In genomic region chr1:70315782-70316181, GRCh38 we compare ENCODE assay signal across 3 cellular contexts.
TF ChIP-seq lines count a peak whose summit lies in the region.

No MANE protein-coding gene starts in this region.

TF ChIP-seq in GM23338, 12 proteins besides CTCF, POLR2A, EP300 and RAD21:
- TF ChIP-seq ZNF331 (CRISPR knock-in tag; IDR thresholded peaks at IDR 0.05; ENCODE audit: low read depth) = no peak
- TF ChIP-seq, protein P1, sequence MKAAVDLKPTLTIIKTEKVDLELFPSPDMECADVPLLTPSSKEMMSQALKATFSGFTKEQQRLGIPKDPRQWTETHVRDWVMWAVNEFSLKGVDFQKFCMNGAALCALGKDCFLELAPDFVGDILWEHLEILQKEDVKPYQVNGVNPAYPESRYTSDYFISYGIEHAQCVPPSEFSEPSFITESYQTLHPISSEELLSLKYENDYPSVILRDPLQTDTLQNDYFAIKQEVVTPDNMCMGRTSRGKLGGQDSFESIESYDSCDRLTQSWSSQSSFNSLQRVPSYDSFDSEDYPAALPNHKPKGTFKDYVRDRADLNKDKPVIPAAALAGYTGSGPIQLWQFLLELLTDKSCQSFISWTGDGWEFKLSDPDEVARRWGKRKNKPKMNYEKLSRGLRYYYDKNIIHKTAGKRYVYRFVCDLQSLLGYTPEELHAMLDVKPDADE (IDR thresholded peaks at IDR 0.05) = no peak
- no peak for TF ChIP-seq EZH2 (IDR thresholded peaks at IDR 0.05; ENCODE audit: low read depth, unreplicated experiment)
- no peak for TF ChIP-seq REST (IDR thresholded peaks at IDR 0.05; ENCODE audit: unreplicated experiment)
- TF ChIP-seq NANOG (IDR thresholded peaks at IDR 0.05; ENCODE audit: borderline replicate concordance) = no peak
- TF ChIP-seq POLR2AphosphoS5 (IDR thresholded peaks at IDR 0.05; ENCODE audit: low read depth) = no peak

TF ChIP-seq in HEK293, 187 proteins besides CTCF, POLR2A, EP300 and RAD21:
- TF ChIP-seq BCL6B (tag by site-specific recombination; IDR thresholded peaks at IDR 0.05) (no peak), ZNF530 (tag by site-specific recombination; IDR thresholded peaks at IDR 0.05; ENCODE audit: low read depth) (no peak), ZNF416 (tag by site-specific recombination; IDR thresholded peaks at IDR 0.05) (no peak)
- TF ChIP-seq, protein P2, sequence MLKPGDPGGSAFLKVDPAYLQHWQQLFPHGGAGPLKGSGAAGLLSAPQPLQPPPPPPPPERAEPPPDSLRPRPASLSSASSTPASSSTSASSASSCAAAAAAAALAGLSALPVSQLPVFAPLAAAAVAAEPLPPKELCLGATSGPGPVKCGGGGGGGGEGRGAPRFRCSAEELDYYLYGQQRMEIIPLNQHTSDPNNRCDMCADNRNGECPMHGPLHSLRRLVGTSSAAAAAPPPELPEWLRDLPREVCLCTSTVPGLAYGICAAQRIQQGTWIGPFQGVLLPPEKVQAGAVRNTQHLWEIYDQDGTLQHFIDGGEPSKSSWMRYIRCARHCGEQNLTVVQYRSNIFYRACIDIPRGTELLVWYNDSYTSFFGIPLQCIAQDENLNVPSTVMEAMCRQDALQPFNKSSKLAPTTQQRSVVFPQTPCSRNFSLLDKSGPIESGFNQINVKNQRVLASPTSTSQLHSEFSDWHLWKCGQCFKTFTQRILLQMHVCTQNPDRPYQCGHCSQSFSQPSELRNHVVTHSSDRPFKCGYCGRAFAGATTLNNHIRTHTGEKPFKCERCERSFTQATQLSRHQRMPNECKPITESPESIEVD (tag by site-specific recombination; IDR thresholded peaks at IDR 0.05) = peak; percentile 66

TF ChIP-seq in GM12878, 131 proteins besides CTCF, POLR2A, EP300 and RAD21:
- TF ChIP-seq IRF4 (IDR thresholded peaks at IDR 0.05; ENCODE audit: low read depth, low read length) (no peak), EED (IDR thresholded peaks at IDR 0.05; ENCODE audit: low read depth) (no peak), ZNF207 (IDR thresholded peaks at IDR 0.05; ENCODE audit: borderline replicate concordance) (no peak), HCFC1 (IDR thresholded peaks at IDR 0.05; ENCODE audit: low read length) (no peak), SMC3 (IDR thresholded peaks at IDR 0.05; ENCODE audit: borderline replicate concordance, low read length) (no peak), MTA2 (IDR thresholded peaks at IDR 0.05; ENCODE audit: low read depth) (no peak), POLR2AphosphoS2 (IDR thresholded peaks at IDR 0.05; ENCODE audit: low read depth, low read length) (no peak), RAD51 (IDR thresholded peaks at IDR 0.05) (no peak), CBFB (IDR thresholded peaks at IDR 0.05; ENCODE audit: low read depth) (no peak), MEF2B (IDR thresholded peaks at IDR 0.05; ENCODE audit: partially characterized antibody, poor library complexity, severe bottlenecking) (no peak), KLF5 (IDR thresholded peaks at IDR 0.05; ENCODE audit: partially characterized antibody) (no peak), DPF2 (IDR thresholded peaks at IDR 0.05) (no peak), ELK1 (IDR thresholded peaks at IDR 0.05; ENCODE audit: low read depth, low read length) (no peak), FOXM1 (IDR thresholded peaks at IDR 0.05; ENCODE audit: low read depth, low read length) (no peak), SREBF1 (IDR thresholded peaks at IDR 0.05; ENCODE audit: low read length) (no peak), ZBTB4 (CRISPR knock-in tag; IDR thresholded peaks at IDR 0.05) (no peak), ZNF217 (IDR thresholded peaks at IDR 0.05) (no peak)
- TF ChIP-seq, protein P3, sequence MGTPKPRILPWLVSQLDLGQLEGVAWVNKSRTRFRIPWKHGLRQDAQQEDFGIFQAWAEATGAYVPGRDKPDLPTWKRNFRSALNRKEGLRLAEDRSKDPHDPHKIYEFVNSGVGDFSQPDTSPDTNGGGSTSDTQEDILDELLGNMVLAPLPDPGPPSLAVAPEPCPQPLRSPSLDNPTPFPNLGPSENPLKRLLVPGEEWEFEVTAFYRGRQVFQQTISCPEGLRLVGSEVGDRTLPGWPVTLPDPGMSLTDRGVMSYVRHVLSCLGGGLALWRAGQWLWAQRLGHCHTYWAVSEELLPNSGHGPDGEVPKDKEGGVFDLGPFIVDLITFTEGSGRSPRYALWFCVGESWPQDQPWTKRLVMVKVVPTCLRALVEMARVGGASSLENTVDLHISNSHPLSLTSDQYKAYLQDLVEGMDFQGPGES (IDR thresholded peaks at IDR 0.05) = no peak
